Comparison of ENCODE assay signal across 11 cellular contexts in genomic region chr14:61281911-61282310, GRCh38. TPM values are rescaled to one million over a fixed set of nuclear protein-coding genes. Genes with fewer than 3 reads are reported as not detected.
DNase-seq lines count a peak whose midpoint lies in the region; ATAC-seq and TF ChIP-seq lines count a peak whose summit lies in the region.
"Had no signal": no experiment of that assay in that cellular context is flagged by ENCODE, and none has a peak within 500 bp of the region (broad histone marks: within the 10 kb centered on the region; RNA-seq: fewer than 3 reads in every experiment).

No MANE protein-coding gene starts in this region.

- peak overlapping the region; percentile 71 for H3K4me3 Mint-ChIP-seq in activated naive CD4-positive, alpha-beta T cell treated with anti-CD3 and anti-CD28 coated beads, Interleukin-2, amount 10 ng/mL, durations not matched to agents 7 days and 5 days
- peak overlapping the region in 3 of 5 experiments; percentile 72 to 74 (median 73) for H3K4me3 Mint-ChIP-seq in brain

- H3K9me3 Mint-ChIP-seq in activated naive CD4-positive, alpha-beta T cell treated with anti-CD3 and anti-CD28 coated beads, Interleukin-2, amount 10 ng/mL, durations not matched to agents 7 days and 5 days, result no peaks in the 10 kb centered on the region
- H3K9me3 Mint-ChIP-seq in brain, result peaks cover 0 to 19% (median 4%) of the 10 kb centered on the region in 5 experiments

- no peak for TF ChIP-seq CTCF in brain (conservative IDR thresholded peaks at IDR 0.05)
- TF ChIP-seq CTCF in lower lobe of right lung (IDR thresholded peaks at IDR 0.05), result no peak
- no peak for TF ChIP-seq CTCF in tibial nerve (IDR thresholded peaks at IDR 0.05)

- H3K36me3 Mint-ChIP-seq in activated naive CD4-positive, alpha-beta T cell treated with anti-CD3 and anti-CD28 coated beads, Interleukin-2, amount 10 ng/mL, durations not matched to agents 7 days and 5 days, result no peaks in the 10 kb centered on the region
- peaks cover 3% of the 10 kb centered on the region for H3K36me3 Mint-ChIP-seq in brain

- no peaks in the 10 kb centered on the region for H3K36me3 ChIP-seq in lower lobe of right lung
- no peaks in the 10 kb centered on the region for H3K36me3 ChIP-seq in tibial nerve

- H3K9me3 ChIP-seq in lower lobe of right lung (no peaks in the 10 kb centered on the region), tibial nerve (no peaks in the 10 kb centered on the region)
- H3K9me3 ChIP-seq: SK-N-SH had no signal

- 51 to 76% methylated on average over 1 of the region's 1 CpG for WGBS in tibial nerve, 2 donors

- TF ChIP-seq EP300 in tibial nerve (IDR thresholded peaks at IDR 0.05), result peak in 1 of 2 donors; percentile 63

- peaks cover 43% of the 10 kb centered on the region for H3K27me3 Mint-ChIP-seq in activated naive CD4-positive, alpha-beta T cell treated with anti-CD3 and anti-CD28 coated beads, Interleukin-2, amount 10 ng/mL, durations not matched to agents 7 days and 5 days
- peaks cover 87% of the 10 kb centered on the region for H3K27me3 Mint-ChIP-seq in brain

- H3K27me3 ChIP-seq in lower lobe of right lung (ENCODE audit: low read depth) (peaks cover 15% of the 10 kb centered on the region), tibial nerve (peaks cover 0 to 17% of the 10 kb centered on the region in 2 donors)

- CTCF ChIA-PET in activated naive CD4-positive, alpha-beta T cell treated with anti-CD3 and anti-CD28 coated beads, Interleukin-2, amount 10 ng/mL, durations not matched to agents 7 days and 5 days (lab: Charles Lee), result interaction anchor here (0.7 to 3.4 kb wide), 5 partner anchors 11 to 845 kb away, joined by 3 to 15 read pairs (median 4); no protein-coding TSS in a partner anchor

- H3K4me3 ChIP-seq in lower lobe of right lung, result peak overlapping the region; percentile 65
- peak overlapping the region in 1 of 4 donors; percentile 70 for H3K4me3 ChIP-seq in tibial nerve

- no peak for DNase-seq in activated naive CD4-positive, alpha-beta T cell treated with anti-CD3 and anti-CD28 coated beads, Interleukin-2, amount 10 ng/mL, durations not matched to agents 7 days and 5 days
- DNase-seq in activated naive CD4-positive, alpha-beta T cell treated with Interleukin-2 at 50 U/mL for 16 hours, result no peak
- no peak for DNase-seq in lower lobe of right lung
- DNase-seq in tibial nerve (ENCODE audit: low spot score in 2 of 2), result peak in 1 of 2 donors; percentile 61
- no peak for DNase-seq in DMS114 treated with DMSO at 0.1 percent for 48 hours (lab: John Stamatoyannopoulos, UW; ENCODE audit: unreplicated experiment)
- DNase-seq: hippocampal formation, IMR-90, SK-N-SH had no signal

- no peak for TF ChIP-seq POLR2A in tibial nerve (IDR thresholded peaks at IDR 0.05)

- intact Hi-C loops in lower lobe of right lung (cut with DNase I), result no loop called here

- peaks cover 12% of the 10 kb centered on the region for H3K4me1 ChIP-seq in lower lobe of right lung
- H3K4me1 ChIP-seq in tibial nerve, result peaks cover 0 to 38% (median 1%) of the 10 kb centered on the region in 4 donors

- ATAC-seq in lower lobe of right lung, result no peak
- ATAC-seq in GM19351 (IDR thresholded peaks at IDR 0.05; ENCODE audit: unreplicated experiment), result no peak
- ATAC-seq in HG03520 (IDR thresholded peaks at IDR 0.05; ENCODE audit: unreplicated experiment), result no peak

- H3K27ac Mint-ChIP-seq in activated naive CD4-positive, alpha-beta T cell treated with anti-CD3 and anti-CD28 coated beads, Interleukin-2, amount 10 ng/mL, durations not matched to agents 7 days and 5 days, result no peak overlapping the region
- H3K27ac Mint-ChIP-seq in brain, result no peak overlapping the region

- H3K4me1 Mint-ChIP-seq in activated naive CD4-positive, alpha-beta T cell treated with anti-CD3 and anti-CD28 coated beads, Interleukin-2, amount 10 ng/mL, durations not matched to agents 7 days and 5 days, result peaks cover 44% of the 10 kb centered on the region
- H3K4me1 Mint-ChIP-seq in brain, result peaks cover 13% of the 10 kb centered on the region

- peak overlapping the region; percentile 97 for H3K27ac ChIP-seq in lower lobe of right lung
- peak overlapping the region; percentile 28 to 95 (median 81) for H3K27ac ChIP-seq in tibial nerve

RNA-seq across cellular contexts. Expression of gene TMEM30B, which starts 0.8 kb away (rescaled TPM):
- 7.1 TPM for polyA plus RNA-seq in brain (ENCODE audit: insufficient read depth, low read depth, low replicate concordance)
- total RNA-seq in lower lobe of right lung, result 20.3 TPM
- 10 to 100 TPM; 15.6 to 47.6 (median 39.9) TPM for total RNA-seq in tibial nerve
- total RNA-seq: IMR-90 had no signal

RNA-seq across cellular contexts. Expression of gene PRKCH, which starts 39.5 kb away (rescaled TPM):
- 8.7 TPM for polyA plus RNA-seq in brain (ENCODE audit: insufficient read depth, low read depth, low replicate concordance)
- total RNA-seq in lower lobe of right lung (60.9 TPM), tibial nerve (10 to 100 TPM; 26.4 to 33.9 (median 29.2) TPM)
